In the genomic region with DNA sequence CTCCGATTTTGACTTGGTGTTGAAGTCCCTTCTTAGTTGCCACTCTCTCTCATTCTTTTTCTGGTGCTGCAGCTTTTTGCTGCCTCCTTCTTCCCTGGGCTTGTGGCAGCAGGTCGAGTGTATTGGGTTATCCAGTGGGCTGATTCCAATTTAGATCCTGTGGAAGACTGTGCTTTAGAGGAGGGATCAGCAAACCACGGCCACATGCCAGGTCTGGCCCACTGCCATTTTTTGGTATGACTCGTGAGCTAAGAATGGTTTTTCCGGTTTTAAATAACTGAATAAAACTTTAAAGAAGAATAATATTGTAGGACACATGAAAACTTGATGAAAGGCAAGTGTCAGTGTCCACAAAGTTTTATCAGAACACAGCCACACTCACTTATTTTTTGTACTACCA, we compare ENCODE assay signal across 13 cellular contexts.
DNase-seq lines count a peak whose midpoint lies in the region; ATAC-seq and TF ChIP-seq lines count a peak whose summit lies in the region.
"Had no signal": no experiment of that assay in that cellular context is flagged by ENCODE, and none has a peak within 500 bp of the region (broad histone marks: within the 10 kb centered on the region; RNA-seq: fewer than 3 reads in every experiment).

No MANE protein-coding gene starts in this region.

- H3K36me3 ChIP-seq in SK-N-MC (ENCODE audit: insufficient read depth, low read length) (no peaks in the 10 kb centered on the region), esophagus muscularis mucosa (no peaks in the 10 kb centered on the region)
- H3K36me3 ChIP-seq: right atrium auricular region, uterus had no signal

- H3K27me3 ChIP-seq in right cardiac atrium (ENCODE audit: control insufficient read depth, insufficient read depth) (no peaks in the 10 kb centered on the region), esophagus muscularis mucosa (no peaks in the 10 kb centered on the region)
- H3K27me3 ChIP-seq: hepatocyte, right atrium auricular region, uterus had no signal

- intact Hi-C loops in right cardiac atrium (cut with DNase I), result no loop called here
- intact Hi-C loops in Right ventricle myocardium superior (cut with DNase I), result no loop called here
- intact Hi-C loops in esophagus muscularis mucosa (cut with DNase I), result no loop called here

- no peaks in the 10 kb centered on the region for H3K4me1 ChIP-seq in right cardiac atrium (ENCODE audit: control insufficient read depth, insufficient read depth, low read length)
- H3K4me1 ChIP-seq in esophagus muscularis mucosa, result no peaks in the 10 kb centered on the region
- H3K4me1 ChIP-seq: right atrium auricular region, uterus had no signal

- H3K9ac ChIP-seq in SK-N-MC (ENCODE audit: insufficient read length), result no peak overlapping the region

- ATAC-seq in right cardiac atrium (no peak), Right ventricle myocardium superior (ENCODE audit: poor library complexity) (no peak)

- DNase-seq in right cardiac atrium (peak in 2 of 3 donors; percentile 17 to 54), Right ventricle myocardium superior (no peak), SK-N-MC (ENCODE audit: low read depth, low spot score) (peak; percentile 16), fibroblast of the conjunctiva (ENCODE audit: low read depth) (peak; percentile 67), NCI-H1092 treated with DMSO at 0.1 percent for 48 hours (lab: John Stamatoyannopoulos, UW) (no peak), Ammon's horn (ENCODE audit: low spot score) (no peak), esophagus muscularis mucosa (ENCODE audit: extremely low spot score) (no peak), SK-N-DZ (ENCODE audit: low spot score) (no peak)
- DNase-seq: AML-193, cortex of kidney had no signal

- H3K9me3 ChIP-seq in right cardiac atrium (ENCODE audit: control insufficient read depth, low read length), result no peaks in the 10 kb centered on the region
- H3K9me3 ChIP-seq in SK-N-MC (ENCODE audit: low read depth, low read length), result no peaks in the 10 kb centered on the region
- no peaks in the 10 kb centered on the region for H3K9me3 ChIP-seq in esophagus muscularis mucosa
- H3K9me3 ChIP-seq: right atrium auricular region, uterus had no signal

- no peak for TF ChIP-seq CTCF in esophagus muscularis mucosa (IDR thresholded peaks at IDR 0.05)

- H3K27ac ChIP-seq in right cardiac atrium (ENCODE audit: low read length) (no peak overlapping the region), SK-N-MC (no peak overlapping the region), esophagus muscularis mucosa (replicated peaks in 1 of 4) (no peak overlapping the region)
- H3K27ac ChIP-seq: hepatocyte, right atrium auricular region, uterus had no signal

- TF ChIP-seq POLR2A in esophagus muscularis mucosa (IDR thresholded peaks at IDR 0.05; ENCODE audit: low read depth), result no peak

- H3K4me3 ChIP-seq in right cardiac atrium (ENCODE audit: low read length) (no peak overlapping the region), SK-N-MC (no peak overlapping the region), esophagus muscularis mucosa (no peak overlapping the region)
- H3K4me3 ChIP-seq: hepatocyte, right atrium auricular region, uterus had no signal

- TF ChIP-seq EP300 in esophagus muscularis mucosa (IDR thresholded peaks at IDR 0.05), result no peak

- WGBS in right cardiac atrium, result 44% methylated on average over 5 of the region's 5 CpGs
- WGBS in esophagus muscularis mucosa, result 36% methylated on average over 5 of the region's 5 CpGs

Comparison
In these comparisons a context has a peak if more than half of its experiments do, and no peak if none do; other contexts are left out.
1. DNase-seq: peak in right cardiac atrium (2 of 3), SK-N-MC (single experiment) and fibroblast of the conjunctiva (single experiment); none in Right ventricle myocardium superior (single experiment), NCI-H1092 treated with DMSO at 0.1 percent for 48 hours (single experiment), Ammon's horn (single experiment), esophagus muscularis mucosa (single experiment) and SK-N-DZ (single experiment).